Comparison of ENCODE assay signal across 15 cellular contexts in the genomic region with DNA sequence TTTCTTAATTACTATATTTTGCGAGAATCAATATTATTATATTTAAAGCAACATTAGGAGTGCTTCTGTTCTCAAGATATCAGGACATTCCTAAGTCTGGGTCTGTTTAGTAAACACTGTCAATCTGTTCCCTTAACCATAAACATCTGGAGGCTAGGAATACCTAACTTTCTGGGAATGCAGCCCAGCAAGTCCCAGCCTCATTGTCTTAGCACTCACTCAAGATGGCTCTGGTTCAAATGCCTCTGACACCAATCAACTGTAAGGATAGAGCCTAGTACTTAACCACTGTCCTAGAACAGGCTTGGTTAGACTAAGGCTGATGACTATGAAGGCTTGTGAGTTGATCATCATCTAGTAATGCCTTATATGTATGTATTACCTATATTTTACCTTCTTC.
DNase-seq lines count a peak whose midpoint lies in the region; ATAC-seq and TF ChIP-seq lines count a peak whose summit lies in the region.
"Had no signal": no experiment of that assay in that cellular context is flagged by ENCODE, and none has a peak within 500 bp of the region (broad histone marks: within the 10 kb centered on the region; RNA-seq: fewer than 3 reads in every experiment).

No MANE protein-coding gene starts in this region.

- TF ChIP-seq CTCF in PC-3 (conservative IDR thresholded peaks at IDR 0.05; ENCODE audit: low read depth, low read length): no peak
- TF ChIP-seq CTCF in fibroblast of villous mesenchyme (IDR thresholded peaks at IDR 0.05; ENCODE audit: insufficient read depth, low read depth, low read length): no peak
- no peak for TF ChIP-seq CTCF in parathyroid adenoma (IDR thresholded peaks at IDR 0.05)
- no peak for TF ChIP-seq CTCF in colonic mucosa (IDR thresholded peaks at IDR 0.05)

- intact Hi-C loops in PC-3 (cut with micrococcal nuclease) (no loop called here), colonic mucosa (cut with DNase I) (loop anchor here (10.0 kb wide), 1 partner anchor 354 kb away; no protein-coding TSS in a partner anchor)

- H3K4me1 ChIP-seq in PC-3 (ENCODE audit: insufficient read depth, low read length): no peaks in the 10 kb centered on the region
- peaks cover 11% of the 10 kb centered on the region for H3K4me1 ChIP-seq in parathyroid adenoma
- no peaks in the 10 kb centered on the region for H3K4me1 ChIP-seq in colonic mucosa
- H3K4me1 ChIP-seq: body of pancreas had no signal

- no peaks in the 10 kb centered on the region for H3K9me2 ChIP-seq in PC-3 (replicated peaks; ENCODE audit: low read length)

- POLR2A ChIA-PET in PC-3 (lab: Charles Lee; ENCODE audit: unreplicated experiment): no interaction called here

- ATAC-seq in PC-3: no peak
- no peak for ATAC-seq in GM21367 (IDR thresholded peaks at IDR 0.05; ENCODE audit: unreplicated experiment)
- ATAC-seq: body of pancreas, Panc1 had no signal

- DNase-seq in EL: peak; percentile 2
- DNase-seq in PC-3: peak; percentile 39
- peak; percentile 62 for DNase-seq in fibroblast of villous mesenchyme (ENCODE audit: low read depth)
- DNase-seq in immature natural killer cell: no peak
- no peak for DNase-seq in colonic mucosa
- no peak for DNase-seq in NCI-H1048 (lab: John Stamatoyannopoulos, UW)
- DNase-seq: activated T-cell treated with anti-CD3 and anti-CD28 coated beads for 4 hours; CD4-positive, alpha-beta T cell; foreskin melanocyte; NCI-H2081 had no signal

- no peak overlapping the region for H3K4me3 ChIP-seq in PC-3 (ENCODE audit: low read length)
- H3K4me3 ChIP-seq in fibroblast of villous mesenchyme (ENCODE audit: low read depth, low read length): no peak overlapping the region
- no peak overlapping the region for H3K4me3 ChIP-seq in parathyroid adenoma (ENCODE audit: low read depth, low read length)
- H3K4me3 ChIP-seq in colonic mucosa: no peak overlapping the region
- H3K4me3 ChIP-seq: body of pancreas had no signal

- no peak overlapping the region for H3K4me3 Mint-ChIP-seq in immature natural killer cell
- H3K4me3 Mint-ChIP-seq: CD4-positive, alpha-beta T cell; mesothelial cell of epicardium had no signal

- H3K9me3 ChIP-seq in PC-3 (ENCODE audit: low read length): no peaks in the 10 kb centered on the region
- H3K9me3 ChIP-seq in parathyroid adenoma (ENCODE audit: control insufficient read depth, low read length): no peaks in the 10 kb centered on the region
- no peaks in the 10 kb centered on the region for H3K9me3 ChIP-seq in colonic mucosa
- H3K9me3 ChIP-seq: body of pancreas had no signal

- H3K9me3 Mint-ChIP-seq in immature natural killer cell: no peaks in the 10 kb centered on the region
- H3K9me3 Mint-ChIP-seq: CD4-positive, alpha-beta T cell; mesothelial cell of epicardium had no signal

- H3K36me3 Mint-ChIP-seq in immature natural killer cell: no peaks in the 10 kb centered on the region
- H3K36me3 Mint-ChIP-seq: mesothelial cell of epicardium had no signal

- H3K27ac ChIP-seq in PC-3 (ENCODE audit: low read length) (no peak overlapping the region), parathyroid adenoma (peak overlapping the region; percentile 6), colonic mucosa (no peak overlapping the region)
- H3K27ac ChIP-seq: body of pancreas had no signal

- no TSS peak for BruUV-seq in PC-3 (replicated peaks; lab: Mats Ljungman, UMichigan)

- H2AFZ ChIP-seq in PC-3 (ENCODE audit: low read length) (no peak overlapping the region), parathyroid adenoma (peak overlapping the region; percentile 30)

- H3K9ac ChIP-seq in PC-3 (ENCODE audit: low read length) (no peak overlapping the region), parathyroid adenoma (no peak overlapping the region), colonic mucosa (ENCODE audit: low read depth in 2 of 2, low read length in 2 of 2) (no peak overlapping the region)

- no peaks in the 10 kb centered on the region for H3F3A ChIP-seq in PC-3 (ENCODE audit: low read length, unreplicated experiment)

- H3K27me3 ChIP-seq in PC-3 (ENCODE audit: low read length) (no peaks in the 10 kb centered on the region), parathyroid adenoma (ENCODE audit: control insufficient read depth, insufficient read depth, low read length) (no peaks in the 10 kb centered on the region), colonic mucosa (no peaks in the 10 kb centered on the region)
- H3K27me3 ChIP-seq: body of pancreas had no signal

- no peaks in the 10 kb centered on the region for H3K4me1 Mint-ChIP-seq in immature natural killer cell

- no peak overlapping the region for H3K4me2 ChIP-seq in PC-3 (ENCODE audit: low read length)
- H3K4me2 ChIP-seq in parathyroid adenoma (ENCODE audit: low read length): no peak overlapping the region

- H3K27me3 Mint-ChIP-seq in immature natural killer cell (ENCODE audit: low read depth in 3 of 3): peaks cover 0 to 5% (median 0%) of the 10 kb centered on the region in 3 donors

- H3K79me2 ChIP-seq in PC-3 (ENCODE audit: low read length) (no peaks in the 10 kb centered on the region), parathyroid adenoma (no peaks in the 10 kb centered on the region)

- H4K20me1 ChIP-seq in PC-3 (ENCODE audit: low read length): no peaks in the 10 kb centered on the region

- CTCF ChIA-PET in PC-3 (lab: Charles Lee): no interaction called here

- H3K36me3 ChIP-seq in PC-3 (ENCODE audit: low read depth, low read length): no peaks in the 10 kb centered on the region
- no peaks in the 10 kb centered on the region for H3K36me3 ChIP-seq in parathyroid adenoma (ENCODE audit: control insufficient read depth, insufficient read depth, low read length)
- H3K36me3 ChIP-seq in colonic mucosa: no peaks in the 10 kb centered on the region

- no peak overlapping the region for H3K27ac Mint-ChIP-seq in immature natural killer cell
- H3K27ac Mint-ChIP-seq: CD4-positive, alpha-beta T cell had no signal

Comparison
In these comparisons a context has a peak if more than half of its experiments do, and no peak if none do; other contexts are left out.
1. DNase-seq: peak in EL (single experiment), PC-3 (single experiment) and fibroblast of villous mesenchyme (single experiment); none in immature natural killer cell (0 of 3), colonic mucosa (single experiment) and NCI-H1048 (single experiment).